8 cellular contexts compared by ENCODE assay signal in genomic region chr3:52277071-52277964, GRCh38. TPM values are rescaled to one million over a fixed set of nuclear protein-coding genes. Genes with fewer than 3 reads are reported as not detected.
DNase-seq lines count a peak whose midpoint lies in the region; ATAC-seq and TF ChIP-seq lines count a peak whose summit lies in the region.

No MANE protein-coding gene starts in this region.

- H3K36me3 Mint-ChIP-seq in CD14-positive monocyte: peaks cover 21 to 44% of the 10 kb centered on the region in 2 donors
- peaks cover 29% of the 10 kb centered on the region for H3K36me3 Mint-ChIP-seq in activated T-cell treated with anti-CD3 and anti-CD28 coated beads, Interleukin-2, amount 50 U/mL, for 4 hours (ENCODE audit: insufficient read depth)
- peaks cover 18 to 40% (median 22%) of the 10 kb centered on the region in 3 donors for H3K36me3 Mint-ChIP-seq in naive thymus-derived CD8-positive, alpha-beta T cell
- H3K36me3 Mint-ChIP-seq in stimulated activated naive B cell treated with anti-CD40 and anti-IgM and Interleukin-4, amounts not matched to agents 10 μg/mL and 1 μg/mL and 100 μg/mL, for 72 hours: peaks cover 35 to 61% of the 10 kb centered on the region in 2 donors

- no peak for TF ChIP-seq CTCF in CD14-positive monocyte (IDR thresholded peaks at IDR 0.05)
- no peak for TF ChIP-seq CTCF in esophagus squamous epithelium (IDR thresholded peaks at IDR 0.05)

- peak overlapping the region; percentile 98 to 100 for H3K4me3 Mint-ChIP-seq in CD14-positive monocyte
- H3K4me3 Mint-ChIP-seq in activated T-cell treated with anti-CD3 and anti-CD28 coated beads, Interleukin-2, amount 50 U/mL, for 4 hours: peak overlapping the region; percentile 95
- peak overlapping the region; percentile 92 to 100 (median 96) for H3K4me3 Mint-ChIP-seq in naive thymus-derived CD8-positive, alpha-beta T cell
- H3K4me3 Mint-ChIP-seq in stimulated activated naive B cell treated with anti-CD40 and anti-IgM and Interleukin-4, amounts not matched to agents 10 μg/mL and 1 μg/mL and 100 μg/mL, for 72 hours: peak overlapping the region; percentile 93 to 96

- peak overlapping the region; percentile 95 to 99 (median 97) for H3K27ac Mint-ChIP-seq in CD14-positive monocyte
- H3K27ac Mint-ChIP-seq in naive thymus-derived CD8-positive, alpha-beta T cell: peak overlapping the region; percentile 93 to 99 (median 97)
- peak overlapping the region; percentile 92 for H3K27ac Mint-ChIP-seq in stimulated activated naive B cell treated with anti-CD40 and anti-IgM and Interleukin-4, amounts not matched to agents 10 μg/mL and 1 μg/mL and 100 μg/mL, for 72 hours

- peaks cover 26 to 68% (median 51%) of the 10 kb centered on the region in 3 donors for H3K4me1 ChIP-seq in esophagus squamous epithelium

- peak in 2 of 4 donors; percentile 39 to 70 for TF ChIP-seq POLR2A in esophagus squamous epithelium (IDR thresholded peaks at IDR 0.05)

- peak overlapping the region; percentile 76 to 94 (median 84) for H3K4me3 ChIP-seq in esophagus squamous epithelium

- no peaks in the 10 kb centered on the region for H3K9me3 ChIP-seq in esophagus squamous epithelium

- no peaks in the 10 kb centered on the region for H3K9me3 Mint-ChIP-seq in CD14-positive monocyte
- no peaks in the 10 kb centered on the region for H3K9me3 Mint-ChIP-seq in activated T-cell treated with anti-CD3 and anti-CD28 coated beads, Interleukin-2, amount 50 U/mL, for 4 hours
- no peaks in the 10 kb centered on the region for H3K9me3 Mint-ChIP-seq in naive thymus-derived CD8-positive, alpha-beta T cell
- no peaks in the 10 kb centered on the region for H3K9me3 Mint-ChIP-seq in stimulated activated naive B cell treated with anti-CD40 and anti-IgM and Interleukin-4, amounts not matched to agents 10 μg/mL and 1 μg/mL and 100 μg/mL, for 72 hours

- H3K36me3 ChIP-seq in esophagus squamous epithelium: peaks cover 0 to 33% (median 8%) of the 10 kb centered on the region in 3 donors

- H3K27me3 ChIP-seq in esophagus squamous epithelium: no peaks in the 10 kb centered on the region

- peaks cover 58% of the 10 kb centered on the region for H3K4me1 Mint-ChIP-seq in CD14-positive monocyte
- H3K4me1 Mint-ChIP-seq in activated T-cell treated with anti-CD3 and anti-CD28 coated beads, Interleukin-2, amount 50 U/mL, for 4 hours (ENCODE audit: low read depth): peaks cover 60% of the 10 kb centered on the region
- H3K4me1 Mint-ChIP-seq in naive thymus-derived CD8-positive, alpha-beta T cell: peaks cover 35 to 85% (median 67%) of the 10 kb centered on the region in 4 donors
- peaks cover 23 to 70% of the 10 kb centered on the region in 2 donors for H3K4me1 Mint-ChIP-seq in stimulated activated naive B cell treated with anti-CD40 and anti-IgM and Interleukin-4, amounts not matched to agents 10 μg/mL and 1 μg/mL and 100 μg/mL, for 72 hours

- no peak for DNase-seq in CD14-positive monocyte (ENCODE audit: low spot score)
- peak; percentile 23 for DNase-seq in GOT3 (lab: John Stamatoyannopoulos, UW)
- DNase-seq in OCI-M1 (lab: John Stamatoyannopoulos, UW): peak; percentile 70
- peak; percentile 77 for DNase-seq in activated T-cell treated with anti-CD3 and anti-CD28 coated beads, Interleukin-2, amount 50 U/mL, for 4 hours
- no peak for DNase-seq in esophagus squamous epithelium (lab: John Stamatoyannopoulos, UW)
- peak; percentile 58 to 85 (median 68) for DNase-seq in naive thymus-derived CD8-positive, alpha-beta T cell
- DNase-seq in stimulated activated naive B cell treated with anti-CD40 and anti-IgM and Interleukin-4, amounts not matched to agents 10 μg/mL and 1 μg/mL and 100 μg/mL, for 72 hours: peak; percentile 58

- 1% methylated on average over 28 of the region's 28 CpGs for WGBS in esophagus squamous epithelium, 2 donors

- POLR2A ChIA-PET in naive thymus-derived CD8-positive, alpha-beta T cell (lab: Charles Lee): interaction anchor here (0.6 to 21.1 kb wide), 7 partner anchors 11 to 431 kb away, joined by 3 to 1841 read pairs (median 5); partner anchors contain the start of genes ABHD14A, GLYCTK, PPM1M and TLR9

- H3K27me3 Mint-ChIP-seq in CD14-positive monocyte (ENCODE audit: low read depth in 3 of 3): peaks cover 0 to 4% (median 0%) of the 10 kb centered on the region in 3 donors
- H3K27me3 Mint-ChIP-seq in activated T-cell treated with anti-CD3 and anti-CD28 coated beads, Interleukin-2, amount 50 U/mL, for 4 hours (ENCODE audit: low read depth): no peaks in the 10 kb centered on the region
- H3K27me3 Mint-ChIP-seq in naive thymus-derived CD8-positive, alpha-beta T cell: no peaks in the 10 kb centered on the region
- H3K27me3 Mint-ChIP-seq in stimulated activated naive B cell treated with anti-CD40 and anti-IgM and Interleukin-4, amounts not matched to agents 10 μg/mL and 1 μg/mL and 100 μg/mL, for 72 hours: no peaks in the 10 kb centered on the region

- intact Hi-C loops in CD14-positive monocyte (cut with micrococcal nuclease): loop anchor here (5.0 kb wide), 1 partner anchor 35 kb away; no protein-coding TSS in a partner anchor
- intact Hi-C loops in esophagus squamous epithelium (cut with DNase I): no loop called here

- H3K27ac ChIP-seq in esophagus squamous epithelium: peak overlapping the region; percentile 98 to 100 (median 98)

- ATAC-seq in activated T-cell treated with anti-CD3 and anti-CD28 coated beads, Interleukin-2, amount 50 U/mL, for 4 hours: peak; percentile 22 to 28
- peak; percentile 5 to 19 for ATAC-seq in naive thymus-derived CD8-positive, alpha-beta T cell
- ATAC-seq in stimulated activated naive B cell treated with anti-CD40 and anti-IgM and Interleukin-4, amounts not matched to agents 10 μg/mL and 1 μg/mL and 100 μg/mL, for 72 hours (replicated peaks): peak; percentile 50 to 56
- ATAC-seq in HG03520 (IDR thresholded peaks at IDR 0.05; ENCODE audit: unreplicated experiment): no peak

RNA-seq across cellular contexts. Expression of gene WDR82, which starts 1.1 kb away (rescaled TPM):
- 10 to 100 TPM; 27.3 to 33.4 TPM for polyA plus RNA-seq in CD14-positive monocyte
- 100 to 1,000 TPM; 107 to 119 (median 115) TPM for total RNA-seq in activated T-cell treated with anti-CD3 and anti-CD28 coated beads, Interleukin-2, amount 50 U/mL, for 4 hours
- 10 to 100 TPM; 42.7 to 58.7 (median 52.9) TPM for total RNA-seq in esophagus squamous epithelium
- 100 to 1,000 TPM; 190 to 191 TPM for total RNA-seq in naive thymus-derived CD8-positive, alpha-beta T cell
- 100 to 1,000 TPM; 136 to 172 (median 146) TPM for polyA plus RNA-seq in naive thymus-derived CD8-positive, alpha-beta T cell

RNA-seq across cellular contexts. Expression of gene GLYCTK, which starts 10.3 kb away (rescaled TPM):
- 1 to 10 TPM; 8.3 to 8.4 TPM for polyA plus RNA-seq in CD14-positive monocyte
- total RNA-seq in activated T-cell treated with anti-CD3 and anti-CD28 coated beads, Interleukin-2, amount 50 U/mL, for 4 hours: 10 to 100 TPM; 13.0 to 15.5 (median 13.3) TPM
- 1 to 10 TPM; 4.5 to 8.0 (median 7.5) TPM for total RNA-seq in esophagus squamous epithelium
- 10 to 100 TPM; 39.9 to 41.5 TPM for total RNA-seq in naive thymus-derived CD8-positive, alpha-beta T cell
- 10 to 100 TPM in 1 of 3 donors, 1 to 10 TPM in 2; 6.4 to 10.4 (median 7.6) TPM for polyA plus RNA-seq in naive thymus-derived CD8-positive, alpha-beta T cell

RNA-seq across cellular contexts. Expression of gene PPM1M, which starts 31.8 kb away (rescaled TPM):
- polyA plus RNA-seq in CD14-positive monocyte: 100 to 1,000 TPM in 1 of 2 donors, 10 to 100 TPM in 1; 92.8 to 120 TPM
- 10 to 100 TPM; 26.6 to 40.0 (median 39.7) TPM for total RNA-seq in activated T-cell treated with anti-CD3 and anti-CD28 coated beads, Interleukin-2, amount 50 U/mL, for 4 hours
- total RNA-seq in esophagus squamous epithelium: 10 to 100 TPM in 3 of 4 donors, 1 to 10 TPM in 1; 3.2 to 25.6 (median 12.3) TPM
- total RNA-seq in naive thymus-derived CD8-positive, alpha-beta T cell: 100 to 1,000 TPM; 108 to 114 TPM
- polyA plus RNA-seq in naive thymus-derived CD8-positive, alpha-beta T cell: 100 to 1,000 TPM in 2 of 3 donors, 10 to 100 TPM in 1; 68.0 to 172 (median 106) TPM

RNA-seq across cellular contexts. Expression of gene TWF2, which starts 38.4 kb away (rescaled TPM):
- 100 to 1,000 TPM; 176 to 199 TPM for polyA plus RNA-seq in CD14-positive monocyte
- 10 to 100 TPM; 69.7 to 76.5 (median 72.8) TPM for total RNA-seq in activated T-cell treated with anti-CD3 and anti-CD28 coated beads, Interleukin-2, amount 50 U/mL, for 4 hours
- 10 to 100 TPM; 31.6 to 74.9 (median 55.7) TPM for total RNA-seq in esophagus squamous epithelium
- total RNA-seq in naive thymus-derived CD8-positive, alpha-beta T cell: 10 to 100 TPM; 77.2 to 77.6 TPM
- polyA plus RNA-seq in naive thymus-derived CD8-positive, alpha-beta T cell: 100 to 1,000 TPM; 112 to 171 (median 142) TPM

RNA-seq across cellular contexts. Expression of gene DNAH1, which starts 38.8 kb away (rescaled TPM):
- polyA plus RNA-seq in CD14-positive monocyte: under 1 TPM; 0.15 to 0.25 TPM
- total RNA-seq in activated T-cell treated with anti-CD3 and anti-CD28 coated beads, Interleukin-2, amount 50 U/mL, for 4 hours: 1 to 10 TPM; 6.4 to 8.4 (median 6.6) TPM
- total RNA-seq in esophagus squamous epithelium: 1 to 10 TPM; 1.3 to 5.9 (median 1.9) TPM
- total RNA-seq in naive thymus-derived CD8-positive, alpha-beta T cell: 10 to 100 TPM; 39.4 to 41.4 TPM
- polyA plus RNA-seq in naive thymus-derived CD8-positive, alpha-beta T cell: 1 to 10 TPM in 2 of 3 donors, under 1 TPM in 1; 0.21 to 1.3 (median 1.1) TPM

Comparison
In these comparisons a context has a peak if more than half of its experiments do, and no peak if none do; other contexts are left out.
1. DNase-seq: peak in GOT3 (single experiment), OCI-M1 (single experiment), activated T-cell treated with anti-CD3 and anti-CD28 coated beads, Interleukin-2, amount 50 U/mL, for 4 hours (single experiment), naive thymus-derived CD8-positive, alpha-beta T cell (10 of 10) and stimulated activated naive B cell treated with anti-CD40 and anti-IgM and Interleukin-4, amounts not matched to agents 10 μg/mL and 1 μg/mL and 100 μg/mL, for 72 hours (single experiment); none in CD14-positive monocyte (single experiment) and esophagus squamous epithelium (single experiment).
2. Peak in every context shown above with its lines, with median percentiles within 50 percentile points of each other: H3K27ac Mint-ChIP-seq and H3K4me3 Mint-ChIP-seq.